In genomic region chr10:62028502-62028842, GRCh38 we compare ENCODE assay signal across 8 cellular contexts.
DNase-seq lines count a peak whose midpoint lies in the region; ATAC-seq and TF ChIP-seq lines count a peak whose summit lies in the region.
"Not testable (repeated sequence)": the region's sequence is repeated elsewhere in the genome, so short reads cannot be mapped to it uniquely, and the experiment has no call there.

No MANE protein-coding gene starts in this region.

- TF ChIP-seq EP300 in SK-N-SH (IDR thresholded peaks at IDR 0.05; ENCODE audit: borderline replicate concordance in 1 of 2, low read depth in 1 of 2, low read length in 1 of 2) = not testable (repeated sequence)

- ATAC-seq in activated T-helper 17 cell treated with anti-CD3 and anti-CD28 coated beads, Interleukin-2, amount 50 U/mL, for 72 hours (replicated peaks); stimulated activated naive B cell treated with anti-CD40 and anti-IgM and Interleukin-4, amounts not matched to agents 10 μg/mL and 1 μg/mL and 100 μg/mL, for 72 hours (replicated peaks): not testable (repeated sequence)

- WGBS in SK-N-SH (ENCODE audit: low lambda C conversion rate) = 90% methylated on average over 5 of the region's 5 CpGs

- peaks cover 20% of the 10 kb centered on the region for H3F3A ChIP-seq in SK-N-SH (replicated peaks; ENCODE audit: insufficient read depth)

- H3K9me2 ChIP-seq in SK-N-SH = not testable (repeated sequence)

- H3K27ac Mint-ChIP-seq in activated T-helper 17 cell treated with anti-CD3 and anti-CD28 coated beads, Interleukin-2, amount 50 U/mL, for 72 hours = peak overlapping the region; percentile 55
- peak overlapping the region; percentile 52 for H3K27ac Mint-ChIP-seq in MCF 10A (ENCODE audit: low read depth, unreplicated experiment)
- H3K27ac Mint-ChIP-seq in nephron progenitor cell = peak overlapping the region; percentile 63
- peak overlapping the region; percentile 86 for H3K27ac Mint-ChIP-seq in stimulated activated naive B cell treated with anti-CD40 and anti-IgM and Interleukin-4, amounts not matched to agents 10 μg/mL and 1 μg/mL and 100 μg/mL, for 72 hours

- TF ChIP-seq RAD21 in SK-N-SH (IDR thresholded peaks at IDR 0.05; ENCODE audit: low read length) = not testable (repeated sequence)

- H3K9ac ChIP-seq in SK-N-SH = not testable (repeated sequence)

- peak overlapping the region; percentile 49 for H3K4me3 Mint-ChIP-seq in activated T-helper 17 cell treated with anti-CD3 and anti-CD28 coated beads, Interleukin-2, amount 50 U/mL, for 72 hours
- H3K4me3 Mint-ChIP-seq in MCF 10A (ENCODE audit: unreplicated experiment); nephron progenitor cell: not testable (repeated sequence)
- H3K4me3 Mint-ChIP-seq in stimulated activated naive B cell treated with anti-CD40 and anti-IgM and Interleukin-4, amounts not matched to agents 10 μg/mL and 1 μg/mL and 100 μg/mL, for 72 hours = peak overlapping the region in 1 of 2 donors; percentile 2

- not testable (repeated sequence) for H3K79me2 ChIP-seq in ACC112 (ENCODE audit: control insufficient read depth, insufficient read depth, low read length, unreplicated experiment)
- H3K79me2 ChIP-seq in SK-N-SH (ENCODE audit: insufficient read depth) = peaks cover 16% of the 10 kb centered on the region; the same call in 1 of the 2 replicates

- peak; percentile 55 for DNase-seq in HCEC 1CT
- DNase-seq in SK-N-SH; MCF 10A (ENCODE audit: unreplicated experiment); nephron progenitor cell; stimulated activated naive B cell treated with anti-CD40 and anti-IgM and Interleukin-4, amounts not matched to agents 10 μg/mL and 1 μg/mL and 100 μg/mL, for 72 hours: not testable (repeated sequence)
- DNase-seq in fibroblast of mammary gland (ENCODE audit: low read depth) = peak; percentile 46

- not testable (repeated sequence) for H4K20me1 ChIP-seq in SK-N-SH (ENCODE audit: insufficient read depth)

- H3K9me3 Mint-ChIP-seq in activated T-helper 17 cell treated with anti-CD3 and anti-CD28 coated beads, Interleukin-2, amount 50 U/mL, for 72 hours; MCF 10A (ENCODE audit: unreplicated experiment); nephron progenitor cell; stimulated activated naive B cell treated with anti-CD40 and anti-IgM and Interleukin-4, amounts not matched to agents 10 μg/mL and 1 μg/mL and 100 μg/mL, for 72 hours: not testable (repeated sequence)

- peak overlapping the region; percentile 34; the same call in 1 of the 2 replicates for H3K4me2 ChIP-seq in SK-N-SH

- H3K36me3 ChIP-seq in ACC112 (ENCODE audit: insufficient read depth, low read length); SK-N-SH (replicated peaks in 1 of 2; ENCODE audit: control insufficient read depth in 1 of 2, insufficient read depth in 2 of 2, low read length in 1 of 2): not testable (repeated sequence)

- POLR2A ChIA-PET in SK-N-SH (lab: Yijun Ruan, JAX) = not testable (repeated sequence)
- POLR2A ChIA-PET in MCF 10A (lab: Yijun Ruan, JAX) = interaction anchor here (0.7 to 8.4 kb wide), 10 partner anchors 9 to 216 kb away, joined by 3 to 111 read pairs (median 10); partner anchors contain the start of gene ARID5B

- TF ChIP-seq CTCF in SK-N-SH (IDR thresholded peaks at IDR 0.05); MCF 10A (IDR thresholded peaks at IDR 0.05; ENCODE audit: unreplicated experiment); fibroblast of mammary gland (conservative IDR thresholded peaks at IDR 0.05; ENCODE audit: control insufficient read depth, insufficient read depth, low read depth, low read length); nephron progenitor cell (IDR thresholded peaks at IDR 0.05): not testable (repeated sequence)

- not testable (repeated sequence) for BruUV-seq in MCF 10A (replicated peaks; lab: Mats Ljungman, UMichigan)

- CTCF ChIA-PET in SK-N-SH (lab: Yijun Ruan, JAX) = interaction anchor here (1.1 to 3.1 kb wide), 2 partner anchors 10 to 217 kb away, joined by 3 to 17 read pairs; no protein-coding TSS in a partner anchor
- CTCF ChIA-PET in MCF 10A (lab: Yijun Ruan, JAX) = interaction anchor here (0.8 to 5.2 kb wide), 4 partner anchors 10 to 194 kb away, joined by 3 to 35 read pairs (median 4); no protein-coding TSS in a partner anchor

- H3K36me3 Mint-ChIP-seq in activated T-helper 17 cell treated with anti-CD3 and anti-CD28 coated beads, Interleukin-2, amount 50 U/mL, for 72 hours (ENCODE audit: low read depth) = peaks cover 82% of the 10 kb centered on the region
- H3K36me3 Mint-ChIP-seq in MCF 10A (ENCODE audit: insufficient read depth, unreplicated experiment) = not testable (repeated sequence)
- peaks cover 25% of the 10 kb centered on the region for H3K36me3 Mint-ChIP-seq in nephron progenitor cell (ENCODE audit: low read depth)
- H3K36me3 Mint-ChIP-seq in stimulated activated naive B cell treated with anti-CD40 and anti-IgM and Interleukin-4, amounts not matched to agents 10 μg/mL and 1 μg/mL and 100 μg/mL, for 72 hours = peaks cover 66 to 85% of the 10 kb centered on the region in 2 donors

- not testable (repeated sequence) for H3K9me3 ChIP-seq in SK-N-SH

- peaks cover 49% of the 10 kb centered on the region for H3K4me1 Mint-ChIP-seq in activated T-helper 17 cell treated with anti-CD3 and anti-CD28 coated beads, Interleukin-2, amount 50 U/mL, for 72 hours
- H3K4me1 Mint-ChIP-seq in MCF 10A (ENCODE audit: insufficient read depth, unreplicated experiment) = peaks cover 39% of the 10 kb centered on the region
- not testable (repeated sequence) for H3K4me1 Mint-ChIP-seq in nephron progenitor cell
- H3K4me1 Mint-ChIP-seq in stimulated activated naive B cell treated with anti-CD40 and anti-IgM and Interleukin-4, amounts not matched to agents 10 μg/mL and 1 μg/mL and 100 μg/mL, for 72 hours = peaks cover 44 to 86% of the 10 kb centered on the region in 2 donors

- H3K27me3 ChIP-seq in ACC112 (ENCODE audit: insufficient read depth, low read length); SK-N-SH (ENCODE audit: insufficient read depth): not testable (repeated sequence)

- not testable (repeated sequence) for H3K27me3 Mint-ChIP-seq in activated T-helper 17 cell treated with anti-CD3 and anti-CD28 coated beads, Interleukin-2, amount 50 U/mL, for 72 hours; MCF 10A (ENCODE audit: insufficient read depth, unreplicated experiment); nephron progenitor cell (ENCODE audit: low read depth, poor library complexity); stimulated activated naive B cell treated with anti-CD40 and anti-IgM and Interleukin-4, amounts not matched to agents 10 μg/mL and 1 μg/mL and 100 μg/mL, for 72 hours

- H3K4me1 ChIP-seq in ACC112 (ENCODE audit: control insufficient read depth, insufficient read depth, low read length, unreplicated experiment) = peaks cover 45% of the 10 kb centered on the region
- peaks cover 0 to 33% of the 10 kb centered on the region in 2 experiments; a peak in 2 of 4 replicates for H3K4me1 ChIP-seq in SK-N-SH (ENCODE audit: control insufficient read depth in 1 of 2, insufficient read depth in 2 of 2, low read depth in 1 of 2, low read length in 1 of 2)

- H3K27ac ChIP-seq in ACC112 (ENCODE audit: low read depth, low read length) (peak overlapping the region; percentile 89), SK-N-SH (ENCODE audit: low read depth in 2 of 2, low read length in 1 of 2) (peak overlapping the region; percentile 13 to 81; a peak in 3 of 4 replicates)

- H3K4me3 ChIP-seq in ACC112 (ENCODE audit: low read depth, low read length); SK-N-SH (ENCODE audit: low read depth in 2 of 2, low read length in 1 of 2); fibroblast of mammary gland (ENCODE audit: control insufficient read depth, low read depth, low read length): not testable (repeated sequence)

- intact Hi-C loops in MCF 10A (cut with micrococcal nuclease) = not testable (repeated sequence)

- H2AFZ ChIP-seq in ACC112 (ENCODE audit: low read length, unreplicated experiment); SK-N-SH (ENCODE audit: low read depth): not testable (repeated sequence)

TF ChIP-seq in SK-N-SH, 30 proteins besides CTCF, POLR2A, EP300 and RAD21:
- TF ChIP-seq FOSL2 (IDR thresholded peaks at IDR 0.05; ENCODE audit: borderline replicate concordance, low read depth) = 0 out of 2 replicates have a peak, but pooled peaks have one; percentile 12
